ENCODE assay signal across 12 cellular contexts in the genomic region with DNA sequence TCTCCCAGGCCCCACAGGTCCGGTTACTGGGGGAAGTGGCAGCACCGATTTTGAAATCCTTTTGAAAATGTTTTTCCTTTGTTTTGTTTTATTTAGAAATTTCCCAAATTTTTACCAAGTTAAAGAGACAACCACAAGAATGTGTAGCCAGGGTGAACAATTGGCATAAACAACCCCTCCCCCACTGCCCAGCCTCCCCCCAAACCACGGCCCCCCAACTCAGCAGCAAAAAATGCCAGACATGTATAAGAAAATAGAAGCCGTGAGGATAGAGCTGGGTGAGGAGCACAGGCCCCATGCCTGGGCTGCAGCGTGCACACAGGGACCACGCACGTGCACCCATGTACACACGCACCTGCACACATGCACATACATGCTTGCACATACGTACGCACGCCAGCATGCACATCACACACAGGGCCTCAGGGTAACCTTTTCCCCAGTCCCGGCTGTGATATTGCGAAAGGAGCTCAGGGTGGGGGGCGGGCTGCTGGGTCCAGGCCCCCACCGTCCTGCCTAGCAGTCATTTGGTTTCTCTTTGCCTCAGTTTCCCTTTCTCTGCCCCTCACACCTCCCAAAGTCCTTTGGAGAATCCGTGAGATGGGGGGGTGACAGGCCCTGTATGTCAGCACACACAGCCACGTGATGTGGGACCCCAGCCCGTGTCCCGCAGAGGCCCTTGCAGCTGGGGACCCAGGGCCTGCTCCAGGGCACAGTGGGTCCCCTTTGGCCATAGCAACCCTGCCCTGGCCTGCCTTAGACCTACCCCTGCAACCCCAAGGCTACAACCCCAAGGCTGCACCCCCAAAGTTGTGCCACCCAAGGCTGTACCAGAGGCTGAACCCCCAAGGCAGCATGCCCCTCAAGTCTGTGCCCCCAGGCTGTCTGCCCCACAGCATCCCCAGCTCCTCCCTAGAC. TPM values are rescaled to one million over a fixed set of nuclear protein-coding genes. Genes with fewer than 3 reads are reported as not detected.
DNase-seq lines count a peak whose midpoint lies in the region; ATAC-seq and TF ChIP-seq lines count a peak whose summit lies in the region.
"Had no signal": no experiment of that assay in that cellular context is flagged by ENCODE, and none has a peak within 500 bp of the region (broad histone marks: within the 10 kb centered on the region; RNA-seq: fewer than 3 reads in every experiment).

No MANE protein-coding gene starts in this region.

- TF ChIP-seq CTCF in AG10803 (conservative IDR thresholded peaks at IDR 0.05; ENCODE audit: low read length) (no peak), fibroblast of pulmonary artery (IDR thresholded peaks at IDR 0.05; ENCODE audit: low read length, missing control alignments) (no peak), osteocyte (IDR thresholded peaks at IDR 0.05) (no peak)

- DNase-seq in AG10803 (ENCODE audit: low read depth) (peak; percentile 85), LHCN-M2 (ENCODE audit: low read depth) (peak; percentile 72), fibroblast of pulmonary artery (ENCODE audit: low read depth) (peak; percentile 31), osteocyte (ENCODE audit: extremely low spot score, unreplicated experiment) (no peak), RPMI8226 (no peak)
- DNase-seq: foreskin keratinocyte had no signal

- H3K9me3 Mint-ChIP-seq in osteocyte (ENCODE audit: unreplicated experiment), result no peaks in the 10 kb centered on the region
- H3K9me3 Mint-ChIP-seq in stimulated activated memory B cell treated with anti-CD40 and anti-IgM and Interleukin-4, amounts not matched to agents 10 μg/mL and 1 μg/mL and 100 μg/mL, for 72 hours, result no peaks in the 10 kb centered on the region
- H3K9me3 Mint-ChIP-seq: type B pancreatic cell had no signal

- ATAC-seq in stimulated activated memory B cell treated with anti-CD40 and anti-IgM and Interleukin-4, amounts not matched to agents 10 μg/mL and 1 μg/mL and 100 μg/mL, for 72 hours, result no peak
- ATAC-seq in HG02870 (IDR thresholded peaks at IDR 0.05; ENCODE audit: unreplicated experiment), result no peak
- ATAC-seq in HG03432 (IDR thresholded peaks at IDR 0.05; ENCODE audit: unreplicated experiment), result no peak
- ATAC-seq: foreskin keratinocyte, psoas muscle had no signal

- H3K27me3 Mint-ChIP-seq in osteocyte (ENCODE audit: unreplicated experiment), result no peaks in the 10 kb centered on the region
- H3K27me3 Mint-ChIP-seq in stimulated activated memory B cell treated with anti-CD40 and anti-IgM and Interleukin-4, amounts not matched to agents 10 μg/mL and 1 μg/mL and 100 μg/mL, for 72 hours, result peaks cover 78% of the 10 kb centered on the region
- H3K27me3 Mint-ChIP-seq: type B pancreatic cell had no signal

- H3K4me1 Mint-ChIP-seq in osteocyte (ENCODE audit: unreplicated experiment), result peaks cover 60% of the 10 kb centered on the region
- H3K4me1 Mint-ChIP-seq in stimulated activated memory B cell treated with anti-CD40 and anti-IgM and Interleukin-4, amounts not matched to agents 10 μg/mL and 1 μg/mL and 100 μg/mL, for 72 hours, result no peaks in the 10 kb centered on the region

- no peaks in the 10 kb centered on the region for H3K36me3 Mint-ChIP-seq in osteocyte (ENCODE audit: unreplicated experiment)
- H3K36me3 Mint-ChIP-seq in stimulated activated memory B cell treated with anti-CD40 and anti-IgM and Interleukin-4, amounts not matched to agents 10 μg/mL and 1 μg/mL and 100 μg/mL, for 72 hours, result no peaks in the 10 kb centered on the region
- H3K36me3 Mint-ChIP-seq: type B pancreatic cell had no signal

- H3K4me3 ChIP-seq in AG10803 (ENCODE audit: low read length), result no peak overlapping the region
- H3K4me3 ChIP-seq in fibroblast of pulmonary artery (replicated peaks; ENCODE audit: low read depth, low read length), result no peak overlapping the region
- H3K4me3 ChIP-seq: cardiac muscle cell, psoas muscle had no signal

- H3K4me3 Mint-ChIP-seq in osteocyte (ENCODE audit: unreplicated experiment), result peak overlapping the region; percentile 29
- no peak overlapping the region for H3K4me3 Mint-ChIP-seq in stimulated activated memory B cell treated with anti-CD40 and anti-IgM and Interleukin-4, amounts not matched to agents 10 μg/mL and 1 μg/mL and 100 μg/mL, for 72 hours
- H3K4me3 Mint-ChIP-seq: type B pancreatic cell had no signal

- H3K27ac Mint-ChIP-seq in osteocyte (ENCODE audit: unreplicated experiment), result peak overlapping the region; percentile 91
- H3K27ac Mint-ChIP-seq in stimulated activated memory B cell treated with anti-CD40 and anti-IgM and Interleukin-4, amounts not matched to agents 10 μg/mL and 1 μg/mL and 100 μg/mL, for 72 hours, result no peak overlapping the region

RNA-seq across cellular contexts. Expression of gene IGF2, which starts 42.9 kb away (rescaled TPM):
- total RNA-seq in LHCN-M2 (2014; rRNA removed), result 106 and 173 TPM in 2 replicates
- 1,307 TPM for polyA plus RNA-seq in LHCN-M2 (2012)
- 521 and 590 TPM in 2 replicates for total RNA-seq in osteocyte

Comparison
In these comparisons a context has a peak if more than half of its experiments do, and no peak if none do; other contexts are left out.
1. DNase-seq: peak in AG10803 (single experiment), LHCN-M2 (single experiment) and fibroblast of pulmonary artery (single experiment); none in osteocyte (single experiment) and RPMI8226 (single experiment).